7 cellular contexts compared by ENCODE assay signal in the genomic region with DNA sequence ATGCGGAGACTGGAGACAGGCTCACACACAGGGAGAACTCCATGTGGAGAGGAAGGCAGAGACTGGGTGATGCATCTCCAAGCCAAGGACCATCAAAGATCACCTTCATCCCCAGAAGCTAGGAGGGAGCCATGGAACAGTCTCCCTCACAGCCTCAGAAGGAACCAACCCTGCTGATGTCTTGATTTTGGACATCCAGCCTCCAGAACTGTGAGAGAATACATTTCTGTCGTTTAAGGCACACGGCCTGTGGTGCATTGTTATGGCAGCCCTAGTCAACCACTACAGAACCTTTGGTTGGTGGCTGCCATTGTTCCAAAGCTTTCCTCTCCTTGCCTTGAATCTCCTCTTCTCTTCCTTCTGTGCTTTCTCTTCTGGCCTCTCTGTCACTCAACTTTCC.
"Had no signal": no experiment of that assay in that cellular context is flagged by ENCODE, and none has a peak within 500 bp of the region (broad histone marks: within the 10 kb centered on the region; RNA-seq: fewer than 3 reads in every experiment).

No MANE protein-coding gene starts in this region.

- H3K4me1 ChIP-seq: HAP-1 had no signal

- H3K9me3 Mint-ChIP-seq: GM23338 had no signal

- ATAC-seq: GM23338, HCT116, HepG2, K562 had no signal

- H3K27ac Mint-ChIP-seq: GM23338 had no signal

- H3K4me1 Mint-ChIP-seq: GM23338 had no signal

- H3K4me3 Mint-ChIP-seq: GM23338 had no signal

- H3K4me3 ChIP-seq: GM23338, HAP-1, K562 had no signal

- H3K36me3 ChIP-seq: HAP-1 had no signal

- H3K27ac ChIP-seq: HL-60 had no signal

- DNase-seq: H7 had no signal

- H3K9me3 ChIP-seq: HAP-1 had no signal
